ENCODE assay signal across 26 cellular contexts in the genomic region with DNA sequence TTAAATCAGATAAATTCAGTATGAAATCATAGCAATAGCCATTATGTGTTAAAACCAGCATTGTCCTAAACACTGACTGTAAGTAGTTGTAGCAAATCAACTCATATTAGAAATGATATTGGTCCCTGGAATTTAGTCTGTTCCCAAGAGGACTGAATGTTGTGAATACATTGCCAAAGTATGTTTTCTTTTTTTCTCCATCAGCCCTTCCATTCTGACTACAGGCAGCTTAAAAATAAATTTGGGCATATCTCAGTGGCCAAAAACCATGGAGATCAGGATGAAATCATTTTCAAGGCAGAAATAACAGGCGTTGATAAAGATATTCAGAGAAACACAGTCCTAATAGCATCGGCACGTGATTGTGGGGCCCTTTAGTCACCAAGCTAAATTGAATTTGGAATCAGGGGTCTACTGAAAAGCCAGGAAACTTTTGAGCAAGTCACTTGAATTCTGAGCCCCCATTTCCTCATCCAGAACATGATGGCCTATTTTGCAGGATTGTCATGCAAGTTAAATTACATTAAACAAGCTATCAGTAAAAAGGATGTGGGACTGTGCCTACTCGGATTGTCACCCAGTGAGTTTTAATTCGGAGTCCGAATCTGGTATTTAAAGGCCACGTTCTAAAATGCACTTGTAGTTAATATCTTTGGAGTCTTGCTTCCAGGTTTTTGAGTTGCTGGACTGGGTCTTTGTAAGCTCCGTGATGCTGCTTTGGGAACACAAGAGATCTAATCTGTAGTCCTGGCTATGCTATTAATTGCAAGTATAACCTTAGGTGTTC. TPM values are rescaled to one million over a fixed set of nuclear protein-coding genes. Genes with fewer than 3 reads are reported as not detected.
DNase-seq lines count a peak whose midpoint lies in the region; ATAC-seq and TF ChIP-seq lines count a peak whose summit lies in the region.
"Had no signal": no experiment of that assay in that cellular context is flagged by ENCODE, and none has a peak within 500 bp of the region (broad histone marks: within the 10 kb centered on the region; RNA-seq: fewer than 3 reads in every experiment).

No MANE protein-coding gene starts in this region.

- ATAC-seq in upper lobe of right lung: no peak
- ATAC-seq in HG03175 (IDR thresholded peaks at IDR 0.05; ENCODE audit: unreplicated experiment): no peak
- ATAC-seq in HG02642 (IDR thresholded peaks at IDR 0.05; ENCODE audit: poor library complexity, unreplicated experiment): no peak
- ATAC-seq: A549; activated CD8-positive, alpha-beta T cell treated with anti-CD3 and anti-CD28 coated beads for 36 hours; activated T-helper 17 cell treated with anti-CD3 and anti-CD28 coated beads, Interleukin-2, amount 50 U/mL, for 72 hours; SK-N-SH treated with all-trans-retinoic acid at 6 μM for 48 hours had no signal

- H3K9ac ChIP-seq in stomach smooth muscle (ENCODE audit: low read length in 2 of 2): no peak overlapping the region

- H3K4me1 ChIP-seq in right atrium auricular region: peaks cover 0 to 81% of the 10 kb centered on the region in 2 donors
- H3K4me1 ChIP-seq in stomach smooth muscle (ENCODE audit: control insufficient read depth, insufficient read depth, low read length): peaks cover 55% of the 10 kb centered on the region
- H3K4me1 ChIP-seq in upper lobe of right lung: peaks cover 61% of the 10 kb centered on the region

- H3K4me3 ChIP-seq in right atrium auricular region (no peak overlapping the region), fibroblast of the aortic adventitia (ENCODE audit: low read depth, low read length) (no peak overlapping the region), stomach smooth muscle (ENCODE audit: low read length in 2 of 2) (no peak overlapping the region), upper lobe of right lung (no peak overlapping the region)
- H3K4me3 ChIP-seq: A549, skin epidermis, testis had no signal

- no peaks in the 10 kb centered on the region for H3K9me3 ChIP-seq in right atrium auricular region
- H3K9me3 ChIP-seq in stomach smooth muscle (ENCODE audit: control insufficient read depth in 2 of 2, low read length in 2 of 2): no peaks in the 10 kb centered on the region
- no peaks in the 10 kb centered on the region for H3K9me3 ChIP-seq in upper lobe of right lung
- H3K9me3 ChIP-seq: A549, neutrophil, testis had no signal

- H3K36me3 ChIP-seq in right atrium auricular region (no peaks in the 10 kb centered on the region), stomach smooth muscle (ENCODE audit: control insufficient read depth in 2 of 2, insufficient read depth in 2 of 2, low read length in 2 of 2) (peaks cover 5 to 6% of the 10 kb centered on the region in 2 donors), upper lobe of right lung (no peaks in the 10 kb centered on the region)
- H3K36me3 ChIP-seq: neutrophil had no signal

- H3K27ac ChIP-seq in right atrium auricular region: peak overlapping the region; percentile 89 to 95
- peak overlapping the region; percentile 98 for H3K27ac ChIP-seq in stomach smooth muscle (ENCODE audit: low read length)
- peak overlapping the region; percentile 86 for H3K27ac ChIP-seq in upper lobe of right lung
- H3K27ac ChIP-seq: neutrophil had no signal

- H3K27me3 ChIP-seq in right atrium auricular region (no peaks in the 10 kb centered on the region), stomach smooth muscle (ENCODE audit: control insufficient read depth in 1 of 2, insufficient read depth in 2 of 2, low read length in 2 of 2) (no peaks in the 10 kb centered on the region), upper lobe of right lung (no peaks in the 10 kb centered on the region)
- H3K27me3 ChIP-seq: neutrophil, testis had no signal

- DNase-seq in right atrium auricular region (ENCODE audit: low spot score) (no peak), cardiac septum (ENCODE audit: low spot score) (no peak), fibroblast of the aortic adventitia (ENCODE audit: low read depth) (peak; percentile 24), upper lobe of right lung (no peak), hypothalamus (lab: John Stamatoyannopoulos, UW) (no peak)
- DNase-seq: activated CD4-positive, alpha-beta T cell treated with anti-CD3 and anti-CD28 coated beads for 1 hour; activated CD8-positive, alpha-beta T cell treated with anti-CD3 and anti-CD28 coated beads for 36 hours; activated naive CD4-positive, alpha-beta T cell treated with anti-CD3 and anti-CD28 coated beads, Interleukin-2, amount 50 U/mL, for 16 hours; anterior cingulate cortex; caudate nucleus; CD4-positive, alpha-beta memory T cell; Karpas-422; mesendoderm; MV-4-11; NCI-H1436 treated with DMSO at 0.1 percent for 48 hours; T-helper 2 cell; testis had no signal

- TF ChIP-seq CTCF in right atrium auricular region (IDR thresholded peaks at IDR 0.05): no peak
- TF ChIP-seq CTCF in fibroblast of the aortic adventitia (IDR thresholded peaks at IDR 0.05; ENCODE audit: insufficient read depth, low read length): no peak
- TF ChIP-seq CTCF in upper lobe of right lung (IDR thresholded peaks at IDR 0.05): no peak

- intact Hi-C loops in cardiac septum (cut with DNase I): no loop called here
- intact Hi-C loops in upper lobe of right lung (cut with DNase I): no loop called here

RNA-seq across cellular contexts. Expression of a gene that starts 17.0 kb away (rescaled TPM):
- 10 to 100 TPM; 36.9 to 38.4 TPM for total RNA-seq in right atrium auricular region
- 9.8 TPM for total RNA-seq in cardiac septum
- total RNA-seq in fibroblast of the aortic adventitia (ENCODE audit: low replicate concordance): 4.4 TPM in 1 of 2 replicates, not detected in the other
- total RNA-seq in upper lobe of right lung: 31.8 TPM
- total RNA-seq: dermis microvascular lymphatic vessel endothelial cell had no signal
